21 cellular contexts compared by ENCODE assay signal in genomic region chr1:54936791-54937190, GRCh38. TPM values are rescaled to one million over a fixed set of nuclear protein-coding genes. Genes with fewer than 3 reads are reported as not detected.
DNase-seq lines count a peak whose midpoint lies in the region; ATAC-seq and TF ChIP-seq lines count a peak whose summit lies in the region.
"Had no signal": no experiment of that assay in that cellular context is flagged by ENCODE, and none has a peak within 500 bp of the region (broad histone marks: within the 10 kb centered on the region; RNA-seq: fewer than 3 reads in every experiment).

No MANE protein-coding gene starts in this region.

- H2AK5ac ChIP-seq in IMR-90 (ENCODE audit: low read depth, low read length) (peak overlapping the region; percentile 36; the same call in 1 of the 2 replicates), mesenchymal stem cell (ENCODE audit: low read length, severe bottlenecking) (no peak overlapping the region)

- dilution Hi-C loops in IMR-90 (cut with HindIII; ENCODE audit: low sequenced_read_pairs, unreplicated experiment), result no loop called here

- no CpG with 5 or more reads among the region's 4 CpGs for WGBS in IMR-90 (ENCODE audit: extremely low coverage in 2 of 2, insufficient read length in 1 of 2), 2 experiments
- 97% methylated on average over 4 of the region's 4 CpGs for WGBS in mesenchymal stem cell
- WGBS in smooth muscle cell (ENCODE audit: low lambda C conversion rate), result 85% methylated on average over 4 of the region's 4 CpGs

- H4K91ac ChIP-seq in IMR-90 (ENCODE audit: insufficient read depth, low read depth, low read length) (peak overlapping the region; percentile 46), mesenchymal stem cell (ENCODE audit: low read length) (no peak overlapping the region)

- TF ChIP-seq CTCF in IMR-90 (conservative IDR thresholded peaks at IDR 0.05; ENCODE audit: low read depth, low read length) (no peak), chondrocyte (IDR thresholded peaks at IDR 0.05) (no peak), smooth muscle cell (IDR thresholded peaks at IDR 0.05; ENCODE audit: borderline replicate concordance, insufficient read depth, poor library complexity, severe bottlenecking) (no peak)

- intact Hi-C loops in IMR-90 (cut with micrococcal nuclease), result no loop called here

- H3K9ac ChIP-seq in IMR-90 (ENCODE audit: low read depth, low read length), result no peak overlapping the region
- H3K9ac ChIP-seq in mesenchymal stem cell (ENCODE audit: low read length), result no peak overlapping the region
- H3K9ac ChIP-seq in smooth muscle cell (ENCODE audit: low read depth), result no peak overlapping the region

- H3K9me3 Mint-ChIP-seq in chondrocyte (ENCODE audit: low read depth), result peaks cover 5% of the 10 kb centered on the region

- H3K4me2 ChIP-seq in IMR-90 (ENCODE audit: low read depth, low read length), result no peak overlapping the region
- no peak overlapping the region for H3K4me2 ChIP-seq in mesenchymal stem cell (ENCODE audit: low read length, poor library complexity, severe bottlenecking)
- peak overlapping the region; percentile 16 for H3K4me2 ChIP-seq in smooth muscle cell

- H2BK15ac ChIP-seq in IMR-90 (ENCODE audit: low read depth, low read length) (no peak overlapping the region), mesenchymal stem cell (ENCODE audit: low read depth, poor library complexity, severe bottlenecking) (no peak overlapping the region)

- H3K56ac ChIP-seq in IMR-90 (ENCODE audit: extremely low read depth, insufficient read depth, low read length), result no peak overlapping the region

- H3K4me3 Mint-ChIP-seq in chondrocyte (ENCODE audit: unreplicated experiment), result no peak overlapping the region
- H3K4me3 Mint-ChIP-seq: CD4-positive, alpha-beta T cell; H9 had no signal

- H4K20me1 ChIP-seq in IMR-90 (ENCODE audit: insufficient read depth, low read length) (no peaks in the 10 kb centered on the region), smooth muscle cell (ENCODE audit: low read depth) (no peaks in the 10 kb centered on the region)

- H2BK12ac ChIP-seq in mesenchymal stem cell (ENCODE audit: low read length in 2 of 2), result no peak overlapping the region

- peaks cover 58% of the 10 kb centered on the region for H3K4me1 Mint-ChIP-seq in chondrocyte (ENCODE audit: low read depth)

- H2BK120ac ChIP-seq in IMR-90 (ENCODE audit: low read depth, low read length), result peak overlapping the region; percentile 68
- no peak overlapping the region for H2BK120ac ChIP-seq in mesenchymal stem cell (ENCODE audit: low read depth, low read length)

- H2BK5ac ChIP-seq in IMR-90 (ENCODE audit: low read depth, low read length, poor library complexity, severe bottlenecking) (no peak overlapping the region), mesenchymal stem cell (ENCODE audit: low read depth, low read length, poor library complexity, severe bottlenecking) (no peak overlapping the region)

- no peak for ATAC-seq in IMR-90 (ENCODE audit: low read depth)
- ATAC-seq in HG02678 (IDR thresholded peaks at IDR 0.05; ENCODE audit: unreplicated experiment), result no peak
- no peak for ATAC-seq in GM18907 (IDR thresholded peaks at IDR 0.05; ENCODE audit: unreplicated experiment)

- CTCF ChIA-PET in IMR-90 (lab: Yijun Ruan, JAX), result no interaction called here

- 0 out of 2 replicates have a peak, but pooled peaks cover 5% of the 10 kb centered on the region for H3K9me1 ChIP-seq in IMR-90 (ENCODE audit: insufficient read depth, low read length)

- no peaks in the 10 kb centered on the region for H3K9me3 ChIP-seq in IMR-90 (ENCODE audit: control insufficient read depth, insufficient read depth, low read length)
- H3K9me3 ChIP-seq in mesenchymal stem cell (ENCODE audit: control insufficient read depth, low read length), result no peaks in the 10 kb centered on the region
- no peaks in the 10 kb centered on the region for H3K9me3 ChIP-seq in smooth muscle cell (replicated peaks; ENCODE audit: low read depth)

- H3K23ac ChIP-seq in IMR-90 (ENCODE audit: low read depth, low read length) (peak overlapping the region; percentile 24; the same call in 1 of the 2 replicates), mesenchymal stem cell (ENCODE audit: low read length in 2 of 2) (no peak overlapping the region)

- POLR2A ChIA-PET in IMR-90 (lab: Charles Lee; ENCODE audit: unreplicated experiment), result no interaction called here

- H3K27me3 ChIP-seq in IMR-90 (ENCODE audit: control insufficient read depth, insufficient read depth, low read length), result no peaks in the 10 kb centered on the region
- H3K27me3 ChIP-seq in mesenchymal stem cell (ENCODE audit: control insufficient read depth in 1 of 2, insufficient read depth in 1 of 2, low read length in 2 of 2), result no peaks in the 10 kb centered on the region
- H3K27me3 ChIP-seq in smooth muscle cell (ENCODE audit: low read depth), result no peaks in the 10 kb centered on the region

- DNase-seq in IMR-90, result no peak
- DNase-seq in chondrocyte (ENCODE audit: low spot score), result no peak
- no peak for DNase-seq in mesenchymal stem cell
- DNase-seq in smooth muscle cell (lab: John Stamatoyannopoulos, UW; ENCODE audit: unreplicated experiment), result no peak
- DNase-seq in NCI-H1105 (lab: John Stamatoyannopoulos, UW), result no peak
- DNase-seq: CD4-positive, alpha-beta T cell; DMS153; GDM1; H9; Kasumi-1; NCI-H1105 treated with DMSO at 0.1 percent for 48 hours; NCI-H1694; NCI-H2081 treated with DMSO at 0.1 percent for 48 hours; NCI-H510A; NCI-H774; OCI-M1 had no signal

- H3K79me2 ChIP-seq in smooth muscle cell (ENCODE audit: low read depth), result no peaks in the 10 kb centered on the region

- H2AFZ ChIP-seq in IMR-90 (replicated peaks; ENCODE audit: low read length, poor library complexity) (no peak overlapping the region), mesenchymal stem cell (ENCODE audit: low read depth, low read length) (no peak overlapping the region), smooth muscle cell (ENCODE audit: low read depth) (no peak overlapping the region)

- H2BK20ac ChIP-seq in IMR-90 (ENCODE audit: low read depth, low read length), result 0 out of 2 replicates have a peak overlapping the region, but pooled peaks have one; percentile 14

- H2AK9ac ChIP-seq in IMR-90 (replicated peaks; ENCODE audit: low read depth, low read length, poor library complexity), result no peak overlapping the region

- H3K36me3 ChIP-seq in IMR-90 (ENCODE audit: control insufficient read depth, insufficient read depth, low read length), result no peaks in the 10 kb centered on the region
- H3K36me3 ChIP-seq in mesenchymal stem cell (ENCODE audit: control insufficient read depth in 1 of 2, insufficient read depth in 2 of 2, low read depth in 1 of 2, low read length in 2 of 2), result no peaks in the 10 kb centered on the region
- H3K36me3 ChIP-seq in smooth muscle cell (ENCODE audit: low read depth), result no peaks in the 10 kb centered on the region

- no peaks in the 10 kb centered on the region for H3K27me3 Mint-ChIP-seq in chondrocyte (ENCODE audit: low read depth)

- no peak overlapping the region for H3K18ac ChIP-seq in IMR-90 (ENCODE audit: low read depth, low read length)
- H3K18ac ChIP-seq in mesenchymal stem cell (ENCODE audit: low read depth in 1 of 2, low read length in 2 of 2), result no peak overlapping the region

- in situ Hi-C loops in IMR-90 (cut with MboI; ENCODE audit: low sequenced_read_pairs), result no loop called here

- peaks cover 2% of the 10 kb centered on the region for H3K36me3 Mint-ChIP-seq in chondrocyte (ENCODE audit: low read depth)

- BruUV-seq in IMR-90 (replicated peaks; lab: Mats Ljungman, UMichigan), result no TSS peak

- H3K4ac ChIP-seq in IMR-90 (ENCODE audit: low read depth, low read length) (no peak overlapping the region), mesenchymal stem cell (ENCODE audit: low read depth in 1 of 2, low read length in 2 of 2) (no peak overlapping the region)

- H3K4me1 ChIP-seq in IMR-90 (ENCODE audit: control insufficient read depth, insufficient read depth, low read length) (peaks cover 9% of the 10 kb centered on the region), mesenchymal stem cell (ENCODE audit: control insufficient read depth, insufficient read depth, low read depth, low read length) (peaks cover 6% of the 10 kb centered on the region), smooth muscle cell (ENCODE audit: low read depth) (peaks cover 13% of the 10 kb centered on the region)

- H3K79me1 ChIP-seq in IMR-90 (ENCODE audit: low read depth in 1 of 2, low read length in 2 of 2), result no peaks in the 10 kb centered on the region
- no peaks in the 10 kb centered on the region for H3K79me1 ChIP-seq in mesenchymal stem cell (replicated peaks; ENCODE audit: low read length, poor library complexity, severe bottlenecking)

- no peak overlapping the region for H3K27ac ChIP-seq in IMR-90 (ENCODE audit: insufficient read depth, low read length)
- peak overlapping the region; percentile 48 for H3K27ac ChIP-seq in mesenchymal stem cell (ENCODE audit: low read length, poor library complexity, severe bottlenecking)
- H3K27ac ChIP-seq in smooth muscle cell (ENCODE audit: low read depth), result peak overlapping the region; percentile 40

- H3K27ac Mint-ChIP-seq in chondrocyte (ENCODE audit: unreplicated experiment), result peak overlapping the region; percentile 6
- H3K27ac Mint-ChIP-seq: CD4-positive, alpha-beta T cell; H9 had no signal

- TF ChIP-seq POLR2A in IMR-90 (IDR thresholded peaks at IDR 0.05; ENCODE audit: low read depth, low read length), result no peak

- H4K8ac ChIP-seq in IMR-90 (ENCODE audit: low read depth in 2 of 2, low read length in 2 of 2) (no peak overlapping the region), mesenchymal stem cell (ENCODE audit: low read length) (no peak overlapping the region)

- peaks cover 7% of the 10 kb centered on the region for H3F3A ChIP-seq in smooth muscle cell (ENCODE audit: low read depth)

- H3K14ac ChIP-seq in IMR-90 (replicated peaks; ENCODE audit: low read depth, low read length), result no peak overlapping the region
- no peak overlapping the region for H3K14ac ChIP-seq in mesenchymal stem cell (ENCODE audit: low read length in 2 of 2)

- TF ChIP-seq RAD21 in IMR-90 (IDR thresholded peaks at IDR 0.05; ENCODE audit: low read length), result no peak

- H3K4me3 ChIP-seq in IMR-90 (ENCODE audit: insufficient read depth, low read depth, low read length) (no peak overlapping the region), mesenchymal stem cell (ENCODE audit: insufficient read depth in 1 of 2, low read depth in 1 of 2, low read length in 2 of 2) (no peak overlapping the region), smooth muscle cell (no peak overlapping the region)

- no peak overlapping the region for H4K5ac ChIP-seq in IMR-90 (ENCODE audit: low read depth, low read length)

RNA-seq across cellular contexts. Expression of gene TMEM61, which starts 43.6 kb away (rescaled TPM):
- total RNA-seq in IMR-90 (2012; rRNA removed) (not detected in 2 replicates), chondrocyte (not detected in 3 replicates), smooth muscle cell (0.13 and 0.18 TPM in 2 replicates)
- polyA plus RNA-seq in IMR-90 (2012; rRNA removed) (0.10 TPM in 1 of 2 replicates, not detected in the other), smooth muscle cell (0.44 and 0.86 TPM in 2 replicates)
- polyA plus RNA-seq in IMR-90 (2012; cell fraction: cytosol; rRNA removed), result not detected in 2 replicates
- 0.11 TPM in 1 of 2 replicates, not detected in the other for polyA plus RNA-seq in IMR-90 (2012; cell fraction: nucleus; rRNA removed; ENCODE audit: low replicate concordance)
- not detected for polyA plus RNA-seq in mesenchymal stem cell (2013, experiment 1 of 2)
- not detected for polyA plus RNA-seq in mesenchymal stem cell (2013, experiment 2 of 2)
- total RNA-seq: CD4-positive, alpha-beta T cell; Daoy; RPMI7951 had no signal
- polyA plus RNA-seq: BJ had no signal

RNA-seq across cellular contexts. Expression of gene DHCR24, which starts 49.8 kb away (rescaled TPM):
- 194 and 206 TPM in 2 replicates for total RNA-seq in IMR-90 (2012; rRNA removed)
- polyA plus RNA-seq in IMR-90 (2012; rRNA removed), result 117 and 130 TPM in 2 replicates
- polyA plus RNA-seq in IMR-90 (2012; cell fraction: cytosol; rRNA removed), result 71.2 and 131 TPM in 2 replicates
- 33.9 and 115 TPM in 2 replicates for polyA plus RNA-seq in IMR-90 (2012; cell fraction: nucleus; rRNA removed; ENCODE audit: low replicate concordance)
- total RNA-seq in chondrocyte, result 120 to 129 TPM (median 124 TPM) in 3 replicates
- polyA plus RNA-seq in mesenchymal stem cell (2013, experiment 1 of 2), result 136 TPM
- polyA plus RNA-seq in mesenchymal stem cell (2013, experiment 2 of 2), result 139 TPM
- 47.2 and 54.7 TPM in 2 replicates for total RNA-seq in smooth muscle cell
- 53.5 and 64.2 TPM in 2 replicates for polyA plus RNA-seq in smooth muscle cell
